In the genomic region with DNA sequence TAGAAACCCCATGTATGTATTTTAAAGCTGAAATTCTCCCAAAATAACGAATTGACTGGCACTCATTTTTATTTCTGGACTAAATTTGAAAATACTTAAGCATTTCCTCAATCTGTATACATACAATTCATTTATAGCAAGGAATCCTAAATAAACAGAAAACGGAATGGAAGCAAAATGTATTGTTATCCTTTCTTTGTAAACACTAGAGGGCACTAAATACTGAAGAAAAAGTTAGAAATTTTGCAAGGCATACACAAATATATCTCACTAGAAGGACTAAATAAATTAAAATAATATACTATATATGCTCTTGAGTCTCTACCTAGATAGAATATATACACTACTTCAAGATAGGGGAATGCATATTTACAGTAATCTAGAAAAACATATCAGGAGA, we compare ENCODE assay signal across 9 cellular contexts. TPM values are rescaled to one million over a fixed set of nuclear protein-coding genes. Genes with fewer than 3 reads are reported as not detected.
DNase-seq lines count a peak whose midpoint lies in the region; TF ChIP-seq lines count a peak whose summit lies in the region.
"Had no signal": no experiment of that assay in that cellular context is flagged by ENCODE, and none has a peak within 500 bp of the region (broad histone marks: within the 10 kb centered on the region; RNA-seq: fewer than 3 reads in every experiment).

No MANE protein-coding gene starts in this region.

- no peaks in the 10 kb centered on the region for H3K36me3 ChIP-seq in kidney epithelial cell (ENCODE audit: control insufficient read depth, insufficient read depth, low read length)

- no peaks in the 10 kb centered on the region for H3K27me3 ChIP-seq in kidney epithelial cell (ENCODE audit: control insufficient read depth, insufficient read depth, low read length)

- H3K4me3 ChIP-seq in kidney epithelial cell (ENCODE audit: low read depth, low read length): no peak overlapping the region

- DNase-seq in DMS 273 (lab: John Stamatoyannopoulos, UW; ENCODE audit: unreplicated experiment): peak; percentile 14
- peak; percentile 4 for DNase-seq in HT-29 (ENCODE audit: low spot score)
- DNase-seq in OCI-M1 (lab: John Stamatoyannopoulos, UW): peak; percentile 38
- DNase-seq in kidney epithelial cell (ENCODE audit: low read depth): no peak
- no peak for DNase-seq in activated CD4-positive, alpha-beta T cell treated with anti-CD3 and anti-CD28 coated beads, Interleukin-2, amount 50 U/mL, for 4 hours
- no peak for DNase-seq in globus pallidus (ENCODE audit: low spot score)
- DNase-seq in A172 (ENCODE audit: low spot score): no peak
- DNase-seq in cerebellum (ENCODE audit: low spot score): no peak
- DNase-seq: mesenchymal stem cell had no signal

- peak; percentile 31 for TF ChIP-seq CTCF in kidney epithelial cell (IDR thresholded peaks at IDR 0.05; ENCODE audit: insufficient read depth, low read length, poor library complexity, severe bottlenecking)

RNA-seq across cellular contexts. Expression of a gene that starts 23.1 kb away (rescaled TPM):
- not detected in 2 replicates for total RNA-seq in HT-29 (2014; rRNA removed; shearing (Covaris generic))
- 2.3 and 2.5 TPM in 2 replicates for total RNA-seq in kidney epithelial cell
- 0.02 and 0.14 TPM in 2 replicates for total RNA-seq in A172 (2014; rRNA removed; shearing (Covaris generic))
- total RNA-seq in cerebellum: 9.8 TPM

Comparison
In these comparisons a context has a peak if more than half of its experiments do, and no peak if none do; other contexts are left out.
1. DNase-seq: peak in DMS 273 (single experiment), HT-29 (single experiment) and OCI-M1 (single experiment); none in kidney epithelial cell (single experiment), activated CD4-positive, alpha-beta T cell treated with anti-CD3 and anti-CD28 coated beads, Interleukin-2, amount 50 U/mL, for 4 hours (0 of 2), globus pallidus (single experiment), A172 (single experiment) and cerebellum (single experiment).